Comparison of ENCODE assay signal across 21 cellular contexts in the genomic region with DNA sequence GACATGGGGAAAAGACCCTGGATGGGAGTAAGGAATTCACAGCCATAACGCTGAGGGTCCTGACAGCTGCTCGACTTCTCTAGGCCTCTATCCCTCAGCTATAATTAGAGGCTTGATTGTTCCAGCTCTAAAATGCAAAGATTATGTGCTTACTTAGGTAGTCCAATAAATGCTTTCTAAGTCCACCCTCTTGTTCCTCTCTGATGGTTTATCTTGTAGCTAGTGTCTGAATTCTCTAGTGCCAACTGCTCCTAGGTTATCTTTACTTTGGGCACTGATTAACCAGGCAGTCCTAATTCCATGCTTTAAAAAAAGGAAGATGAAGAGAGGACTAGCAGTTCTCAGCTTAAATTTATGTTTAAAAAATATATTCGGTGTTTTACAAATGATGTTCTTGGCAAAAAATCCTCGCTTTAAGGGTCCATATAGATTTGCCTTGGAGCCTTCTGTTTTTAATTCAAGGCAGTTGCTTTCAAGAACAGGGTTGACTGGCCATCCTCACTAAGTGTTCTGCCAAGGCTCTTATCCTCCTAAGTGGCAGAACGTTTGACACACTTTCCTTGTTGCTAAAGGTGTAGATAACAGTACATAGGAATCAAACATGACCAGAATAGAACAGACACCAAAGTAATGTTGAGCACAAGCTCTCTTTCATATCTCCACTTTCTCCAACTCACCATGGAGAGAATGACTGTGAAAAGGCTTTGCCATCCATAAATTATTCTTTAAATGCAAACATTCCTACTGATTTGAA.
DNase-seq lines count a peak whose midpoint lies in the region; ATAC-seq, FAIRE-seq and TF ChIP-seq lines count a peak whose summit lies in the region.
"Had no signal": no experiment of that assay in that cellular context is flagged by ENCODE, and none has a peak within 500 bp of the region (broad histone marks: within the 10 kb centered on the region; RNA-seq: fewer than 3 reads in every experiment).

No MANE protein-coding gene starts in this region.

- WGBS in hepatocyte (ENCODE audit: low lambda C conversion rate, missing lambda C conversion rate) = 57% methylated on average over 5 of the region's 5 CpGs

- H3K4me2 ChIP-seq in hepatocyte = peak overlapping the region; percentile 36

- TF ChIP-seq CTCF in hepatocyte (IDR thresholded peaks at IDR 0.05; ENCODE audit: poor library complexity) = no peak
- TF ChIP-seq CTCF in mucosa of descending colon (IDR thresholded peaks at IDR 0.05) = no peak

- peak overlapping the region; percentile 46 for H3K27ac ChIP-seq in hepatocyte

- H2AFZ ChIP-seq in hepatocyte = no peak overlapping the region

- no peaks in the 10 kb centered on the region for H3K36me3 ChIP-seq in hepatocyte (replicated peaks; ENCODE audit: insufficient read depth, low read depth)
- H3K36me3 ChIP-seq in mucosa of descending colon (ENCODE audit: low read depth) = no peaks in the 10 kb centered on the region

- H3K27me3 Mint-ChIP-seq in immature natural killer cell (ENCODE audit: low read depth in 3 of 3) = peaks cover 0 to 7% (median 2%) of the 10 kb centered on the region in 3 donors

- no peak for DNase-seq in Right ventricle myocardium superior
- DNase-seq in cardiac septum (ENCODE audit: low spot score) = no peak
- no peak for DNase-seq in hepatocyte (ENCODE audit: low spot score)
- DNase-seq in mucosa of descending colon = no peak
- DNase-seq in GOT3 (lab: John Stamatoyannopoulos, UW) = no peak
- no peak for DNase-seq in immature natural killer cell
- DNase-seq in GM12891 (ENCODE audit: insufficient read length, low spot score) = no peak
- DNase-seq: 8988T; AML-193; C1 segment of cervical spinal cord; CD8-positive, alpha-beta T cell; Karpas-422; NCI-H1694; NCI-H2081; NCI-H2171; NCI-H345; NCI-H524; SHP77 had no signal

- H3K4me3 ChIP-seq in hepatocyte = no peak overlapping the region
- H3K4me3 ChIP-seq in mucosa of descending colon = no peak overlapping the region

- H3K27me3 ChIP-seq in hepatocyte = no peaks in the 10 kb centered on the region

- no peak overlapping the region for H3K4me3 Mint-ChIP-seq in immature natural killer cell
- H3K4me3 Mint-ChIP-seq: CD8-positive, alpha-beta T cell had no signal

- peaks cover 0 to 10% (median 4%) of the 10 kb centered on the region in 6 donors for H3K9me3 Mint-ChIP-seq in immature natural killer cell

- no peaks in the 10 kb centered on the region for H3K4me1 Mint-ChIP-seq in immature natural killer cell

- H3K36me3 Mint-ChIP-seq in immature natural killer cell = peaks cover 0 to 5% (median 0%) of the 10 kb centered on the region in 3 donors
- H3K36me3 Mint-ChIP-seq: CD8-positive, alpha-beta T cell had no signal

- intact Hi-C loops in Right ventricle myocardium superior (cut with DNase I) = no loop called here
- intact Hi-C loops in cardiac septum (cut with DNase I) = no loop called here
- intact Hi-C loops in mucosa of descending colon (cut with DNase I, micrococcal nuclease) = no loop called here

- H3K27ac Mint-ChIP-seq in immature natural killer cell = no peak overlapping the region
- H3K27ac Mint-ChIP-seq: CD8-positive, alpha-beta T cell had no signal

- H3K79me2 ChIP-seq in hepatocyte = peaks cover 83% of the 10 kb centered on the region

- no peak for TF ChIP-seq POLR2A in GM12891 (IDR thresholded peaks at IDR 0.05; ENCODE audit: low read depth, low read length)

- ATAC-seq in Right ventricle myocardium superior (ENCODE audit: poor library complexity) (peak; percentile 95), mucosa of descending colon (peak; percentile 65), HG02885 (IDR thresholded peaks at IDR 0.05; ENCODE audit: poor library complexity, unreplicated experiment) (no peak)
- ATAC-seq: CD8-positive, alpha-beta T cell had no signal

- no peak for FAIRE-seq in GM12891 (lab: Jason Lieb, UNC)
- FAIRE-seq: GM18507, H54 had no signal

- H3K9me2 ChIP-seq in hepatocyte (replicated peaks; ENCODE audit: insufficient read depth) = no peaks in the 10 kb centered on the region

- no peaks in the 10 kb centered on the region for H4K20me1 ChIP-seq in hepatocyte (ENCODE audit: insufficient read depth, poor library complexity, severe bottlenecking)

- H3K4me1 ChIP-seq in hepatocyte (ENCODE audit: insufficient read depth) (peaks cover 41% of the 10 kb centered on the region), mucosa of descending colon (ENCODE audit: low read depth) (peaks cover 27% of the 10 kb centered on the region)

- H3K9me3 ChIP-seq in hepatocyte (ENCODE audit: low read depth) = no peaks in the 10 kb centered on the region
- no peaks in the 10 kb centered on the region for H3K9me3 ChIP-seq in mucosa of descending colon

TF ChIP-seq in GM12891, 5 proteins besides CTCF, POLR2A, EP300 and RAD21:
- TF ChIP-seq POLR2AphosphoS5 (IDR thresholded peaks at IDR 0.05; ENCODE audit: low read depth, low read length) (no peak), SPI1 (IDR thresholded peaks at IDR 0.05; ENCODE audit: low read depth, low read length) (no peak), POU2F2 (IDR thresholded peaks at IDR 0.05; ENCODE audit: low read depth, low read length) (no peak), TAF1 (IDR thresholded peaks at IDR 0.05; ENCODE audit: low read depth, low read length) (no peak), PAX5 (IDR thresholded peaks at IDR 0.05; ENCODE audit: insufficient read depth, low read length, severe bottlenecking) (no peak)
